Comparison of ENCODE assay signal across 10 cellular contexts in the genomic region with DNA sequence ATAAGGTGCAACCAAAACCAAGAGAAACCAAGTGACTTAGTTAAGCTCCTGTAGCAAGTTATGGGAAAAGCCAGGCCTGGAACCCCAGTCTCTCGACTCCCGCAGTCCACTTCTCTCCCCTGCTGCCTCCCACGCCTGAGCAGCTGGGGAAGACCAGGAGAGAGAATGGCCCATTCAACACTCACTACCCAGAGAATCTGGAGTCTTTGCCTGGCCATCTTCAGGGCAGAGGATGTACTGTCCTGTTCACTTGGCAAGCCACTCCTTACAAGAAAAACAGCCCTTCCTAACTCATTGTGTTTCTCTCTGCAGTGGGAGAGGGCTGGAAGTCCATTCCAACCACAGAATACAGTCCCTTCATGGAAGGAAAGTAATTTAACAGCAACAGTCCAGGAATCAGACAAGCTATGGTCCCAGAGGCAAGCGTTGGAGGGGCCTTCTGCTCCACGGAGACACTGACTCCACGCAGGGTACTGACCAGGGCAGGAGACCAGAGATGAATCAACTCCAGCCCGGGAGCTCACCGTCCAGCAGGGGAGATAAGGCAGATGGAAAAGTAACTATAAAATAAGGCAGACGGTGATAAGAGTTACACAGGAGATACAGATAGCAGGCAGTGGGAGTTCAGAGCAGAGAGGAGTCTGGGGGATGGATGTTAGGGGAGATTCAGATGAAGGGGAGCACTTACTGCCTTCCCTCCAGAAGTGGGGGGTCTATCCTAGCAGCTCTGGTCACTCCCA. TPM values are rescaled to one million over a fixed set of nuclear protein-coding genes. Genes with fewer than 3 reads are reported as not detected.
DNase-seq lines count a peak whose midpoint lies in the region; ATAC-seq and TF ChIP-seq lines count a peak whose summit lies in the region.
"Had no signal": no experiment of that assay in that cellular context is flagged by ENCODE, and none has a peak within 500 bp of the region (broad histone marks: within the 10 kb centered on the region; RNA-seq: fewer than 3 reads in every experiment).

No MANE protein-coding gene starts in this region.

- H3K4me3 ChIP-seq in WI38 (ENCODE audit: low read depth, low read length) = peak overlapping the region; percentile 79
- H3K4me3 ChIP-seq in fibroblast of the aortic adventitia (ENCODE audit: low read depth, low read length) = peak overlapping the region; percentile 68
- no peak overlapping the region for H3K4me3 ChIP-seq in Karpas-422 (ENCODE audit: low read length)
- H3K4me3 ChIP-seq: GM12878 had no signal

- no peak for TF ChIP-seq CTCF in Calu3 (IDR thresholded peaks at IDR 0.05; ENCODE audit: unreplicated experiment)
- TF ChIP-seq CTCF in WI38 (IDR thresholded peaks at IDR 0.05; ENCODE audit: low read depth, low read length) = no peak
- peak; percentile 5 for TF ChIP-seq CTCF in fibroblast of the aortic adventitia (IDR thresholded peaks at IDR 0.05; ENCODE audit: insufficient read depth, low read length)
- no peak for TF ChIP-seq CTCF in progenitor cell of endocrine pancreas (IDR thresholded peaks at IDR 0.05; ENCODE audit: unreplicated experiment)

- CTCF ChIA-PET in Calu3 (lab: Charles Lee) = interaction anchor here (0.5 to 1.5 kb wide), 5 partner anchors 8 to 115 kb away, joined by 3 to 8 read pairs (median 3); no protein-coding TSS in a partner anchor

- no peaks in the 10 kb centered on the region for H3K9me2 ChIP-seq in Karpas-422 (replicated peaks; ENCODE audit: insufficient read depth, low read length)

- intact Hi-C loops in Calu3 (cut with micrococcal nuclease; ENCODE audit: unreplicated experiment) = no loop called here

- no peaks in the 10 kb centered on the region for H3K9me3 ChIP-seq in Karpas-422 (ENCODE audit: low read length)

- peaks cover 5% of the 10 kb centered on the region; the same call in 1 of the 2 replicates for H3K36me3 ChIP-seq in Karpas-422 (ENCODE audit: insufficient read depth, low read length)

- no peak overlapping the region for H3K27ac ChIP-seq in Karpas-422 (ENCODE audit: low read length)

- H3K4me3 Mint-ChIP-seq in Calu3 (ENCODE audit: low read depth, unreplicated experiment) = peak overlapping the region; percentile 75
- H3K4me3 Mint-ChIP-seq in progenitor cell of endocrine pancreas (ENCODE audit: low read depth) = peak overlapping the region; percentile 77

- H3K4me1 Mint-ChIP-seq in Calu3 (ENCODE audit: low read depth, unreplicated experiment) (peaks cover 18% of the 10 kb centered on the region), progenitor cell of endocrine pancreas (ENCODE audit: low read depth) (peaks cover 8% of the 10 kb centered on the region)

- BruUV-seq in Calu3 (replicated peaks; lab: Mats Ljungman, UMichigan) = no TSS peak

- H3K79me2 ChIP-seq in Karpas-422 (ENCODE audit: low read length) = no peaks in the 10 kb centered on the region

- no peak overlapping the region for H3K4me2 ChIP-seq in Karpas-422 (ENCODE audit: low read depth, low read length, poor library complexity, severe bottlenecking)

- no peak overlapping the region for H2AFZ ChIP-seq in Karpas-422 (ENCODE audit: low read length)

- DNase-seq in Calu3 (no peak), fibroblast of the aortic adventitia (ENCODE audit: low read depth) (peak; percentile 20), progenitor cell of endocrine pancreas (ENCODE audit: low spot score, unreplicated experiment) (no peak), Karpas-422 (no peak)
- DNase-seq in stimulated activated naive CD4-positive, alpha-beta T cell treated with Interleukin-2 at 50 U/mL for 16 hours (lab: John Stamatoyannopoulos, UW) = no peak
- DNase-seq: Kasumi-1 had no signal

- H3K4me1 ChIP-seq in Karpas-422 (ENCODE audit: low read length) = peaks cover 11% of the 10 kb centered on the region

- H3K27ac Mint-ChIP-seq in Calu3 (ENCODE audit: unreplicated experiment) = peak overlapping the region; percentile 18
- H3K27ac Mint-ChIP-seq in progenitor cell of endocrine pancreas = peak overlapping the region; percentile 33

- ATAC-seq in GM19324 (IDR thresholded peaks at IDR 0.05; ENCODE audit: low FRiP score, unreplicated experiment) (no peak), GM19397 (IDR thresholded peaks at IDR 0.05; ENCODE audit: unreplicated experiment) (no peak)

- H3K9ac ChIP-seq in Karpas-422 (ENCODE audit: low read length) = no peak overlapping the region

- no peaks in the 10 kb centered on the region for H3K27me3 ChIP-seq in Karpas-422 (ENCODE audit: low read length)

- H4K20me1 ChIP-seq in Karpas-422 (ENCODE audit: insufficient read depth, low read depth, low read length) = no peaks in the 10 kb centered on the region

- H3K27me3 Mint-ChIP-seq in Calu3 (ENCODE audit: unreplicated experiment) (no peaks in the 10 kb centered on the region), progenitor cell of endocrine pancreas (peaks cover 57% of the 10 kb centered on the region)

- H3K9me3 Mint-ChIP-seq in Calu3 (ENCODE audit: low read depth, unreplicated experiment) = no peaks in the 10 kb centered on the region
- H3K9me3 Mint-ChIP-seq in progenitor cell of endocrine pancreas (ENCODE audit: low read depth) = no peaks in the 10 kb centered on the region

- H3K36me3 Mint-ChIP-seq in Calu3 (ENCODE audit: insufficient read depth, unreplicated experiment) = peaks cover 21% of the 10 kb centered on the region
- no peaks in the 10 kb centered on the region for H3K36me3 Mint-ChIP-seq in progenitor cell of endocrine pancreas (ENCODE audit: insufficient read depth)

RNA-seq across cellular contexts. Expression of gene PITPNM2, which starts 1.6 kb away (rescaled TPM):
- 7.8 and 8.4 TPM in 2 replicates for total RNA-seq in Calu3 (2022)
- 4.1 and 6.6 TPM in 2 replicates for total RNA-seq in fibroblast of the aortic adventitia (ENCODE audit: low replicate concordance)
- 2.1 and 2.6 TPM in 2 replicates for total RNA-seq in progenitor cell of endocrine pancreas
- 0.04 and 0.19 TPM in 2 replicates for total RNA-seq in Karpas-422 (2014; rRNA removed; shearing (Covaris generic); ENCODE audit: low replicate concordance)
